Comparison of ENCODE assay signal across 8 cellular contexts in the genomic region with DNA sequence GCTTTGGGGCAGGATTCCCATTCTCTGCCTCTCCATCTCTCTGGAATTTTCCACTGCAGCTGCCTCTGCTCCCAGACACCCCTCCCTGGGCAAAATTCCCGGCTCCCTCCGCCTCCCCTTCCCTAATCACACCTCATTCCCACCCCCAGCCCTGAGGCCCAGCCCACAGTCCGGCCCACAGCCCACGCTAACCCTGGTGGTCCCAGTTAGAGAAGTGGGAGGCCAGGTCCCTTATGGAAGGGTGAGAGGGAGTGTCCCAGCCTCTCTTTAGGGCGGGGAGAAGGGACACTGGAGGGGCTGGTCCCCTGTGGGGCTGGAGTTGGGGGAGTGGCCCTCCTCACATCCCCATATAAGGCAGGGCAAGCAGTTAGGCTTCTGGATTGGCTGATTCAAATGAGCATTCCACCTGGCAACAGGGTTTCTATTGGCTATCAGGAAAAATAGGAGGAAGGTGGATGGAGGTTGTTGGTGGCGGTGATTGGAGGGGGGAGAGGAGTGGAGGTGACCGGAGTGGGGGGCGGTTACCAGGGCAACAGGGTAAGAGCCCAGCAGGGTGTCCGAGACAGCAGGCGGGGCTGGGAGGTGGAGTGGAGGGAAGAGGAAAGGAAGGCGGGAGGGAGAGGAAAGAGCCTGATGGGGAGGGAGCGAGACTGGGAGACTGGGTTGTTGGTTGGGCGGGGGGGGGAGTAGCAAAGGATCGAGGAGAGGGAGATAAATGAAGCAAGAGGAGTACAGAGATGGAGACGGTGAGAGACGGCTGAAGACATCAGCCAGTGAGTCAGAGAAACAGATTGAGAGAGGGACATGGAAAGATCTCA. TPM values are rescaled to one million over a fixed set of nuclear protein-coding genes. Genes with fewer than 3 reads are reported as not detected.
A peak's percentile ranks its signal among the peaks of the same experiment; 100 is the strongest.
DNase-seq lines count a peak whose midpoint lies in the region; ATAC-seq and TF ChIP-seq lines count a peak whose summit lies in the region.

No MANE protein-coding gene starts in this region.

- peaks cover 42% of the 10 kb centered on the region for H3K4me1 Mint-ChIP-seq in activated CD4-positive, alpha-beta memory T cell treated with anti-CD3 and anti-CD28 coated beads, Interleukin-2, amount 10 ng/mL, durations not matched to agents 7 days and 5 days

- H3K27me3 ChIP-seq in esophagus squamous epithelium (no peaks in the 10 kb centered on the region), tibial artery (no peaks in the 10 kb centered on the region)

- peaks cover 3% of the 10 kb centered on the region for H3K36me3 Mint-ChIP-seq in activated CD4-positive, alpha-beta memory T cell treated with anti-CD3 and anti-CD28 coated beads, Interleukin-2, amount 10 ng/mL, durations not matched to agents 7 days and 5 days (ENCODE audit: low read depth)

- peak in 1 of 4 donors; percentile 5 for TF ChIP-seq POLR2A in esophagus squamous epithelium (IDR thresholded peaks at IDR 0.05)

- peak overlapping the region; percentile 38 for H3K4me3 Mint-ChIP-seq in activated CD4-positive, alpha-beta memory T cell treated with anti-CD3 and anti-CD28 coated beads, Interleukin-2, amount 10 ng/mL, durations not matched to agents 7 days and 5 days

- H3K27me3 Mint-ChIP-seq in activated CD4-positive, alpha-beta memory T cell treated with anti-CD3 and anti-CD28 coated beads, Interleukin-2, amount 10 ng/mL, durations not matched to agents 7 days and 5 days, result peaks cover 46% of the 10 kb centered on the region

- H3K27ac Mint-ChIP-seq in activated CD4-positive, alpha-beta memory T cell treated with anti-CD3 and anti-CD28 coated beads, Interleukin-2, amount 10 ng/mL, durations not matched to agents 7 days and 5 days, result no peak overlapping the region

- H3K27ac ChIP-seq in esophagus squamous epithelium, result peak overlapping the region; percentile 95 to 99 (median 98)
- peak overlapping the region; percentile 85 to 97 for H3K27ac ChIP-seq in tibial artery

- 1 to 6% methylated on average over 9 to 13 of the region's 16 CpGs for WGBS in esophagus squamous epithelium, 2 donors

- H3K9me3 Mint-ChIP-seq in activated CD4-positive, alpha-beta memory T cell treated with anti-CD3 and anti-CD28 coated beads, Interleukin-2, amount 10 ng/mL, durations not matched to agents 7 days and 5 days, result no peaks in the 10 kb centered on the region

- DNase-seq in DMS 273 (lab: John Stamatoyannopoulos, UW; ENCODE audit: unreplicated experiment) (peak; percentile 97), NCI-H510A treated with DMSO at 0.1 percent for 48 hours (lab: John Stamatoyannopoulos, UW) (peak; percentile 94), esophagus squamous epithelium (lab: John Stamatoyannopoulos, UW) (no peak), mucosa of gallbladder (ENCODE audit: low spot score) (peak; percentile 93), tibial artery (peak; percentile 96 to 99)
- peak; percentile 71 for DNase-seq in activated CD4-positive, alpha-beta memory T cell treated with anti-CD3 and anti-CD28 coated beads, Interleukin-2, amount 10 ng/mL, durations not matched to agents 7 days and 5 days

- CTCF ChIA-PET in activated CD4-positive, alpha-beta memory T cell treated with anti-CD3 and anti-CD28 coated beads, Interleukin-2, amount 10 ng/mL, durations not matched to agents 7 days and 5 days (lab: Charles Lee), result interaction anchor here (3.8 kb wide), 1 partner anchor 17 kb away, joined by 64 read pairs; no protein-coding TSS in a partner anchor

- no peaks in the 10 kb centered on the region for H3K9me3 ChIP-seq in esophagus squamous epithelium
- H3K9me3 ChIP-seq in tibial artery, result no peaks in the 10 kb centered on the region

- H3K4me1 ChIP-seq in esophagus squamous epithelium (peaks cover 29 to 57% (median 36%) of the 10 kb centered on the region in 3 donors), tibial artery (peaks cover 0 to 42% (median 30%) of the 10 kb centered on the region in 4 donors)

- intact Hi-C loops in esophagus squamous epithelium (cut with DNase I) (no loop called here), tibial artery (cut with DNase I; ENCODE audit: low total_unique reads) (no loop called here)

- H3K36me3 ChIP-seq in esophagus squamous epithelium (no peaks in the 10 kb centered on the region), tibial artery (peaks cover 0 to 3% (median 1%) of the 10 kb centered on the region in 3 donors)

- POLR2A ChIA-PET in activated CD4-positive, alpha-beta memory T cell treated with anti-CD3 and anti-CD28 coated beads, Interleukin-2, amount 10 ng/mL, durations not matched to agents 7 days and 5 days (lab: Charles Lee), result interaction anchor here (0.8 to 8.4 kb wide), 5 partner anchors 11 to 28 kb away, joined by 4 to 73 read pairs (median 15); a partner anchor contains a TSS

- TF ChIP-seq CTCF in esophagus squamous epithelium (IDR thresholded peaks at IDR 0.05) (no peak), tibial artery (IDR thresholded peaks at IDR 0.05) (no peak)

- peak; percentile 84 for ATAC-seq in GM19452 (IDR thresholded peaks at IDR 0.05; ENCODE audit: unreplicated experiment)
- peak; percentile 72 for ATAC-seq in HG03469 (IDR thresholded peaks at IDR 0.05; ENCODE audit: unreplicated experiment)

- peak overlapping the region; percentile 15 to 85 (median 66) for H3K4me3 ChIP-seq in esophagus squamous epithelium
- peak overlapping the region; percentile 85 to 93 for H3K4me3 ChIP-seq in tibial artery

RNA-seq across cellular contexts. Expression of a gene that starts 1.9 kb away (rescaled TPM):
- 10 to 100 TPM; 47.0 to 49.6 TPM for total RNA-seq in activated CD4-positive, alpha-beta memory T cell treated with anti-CD3 and anti-CD28 coated beads, Interleukin-2, amount 10 ng/mL, durations not matched to agents 7 days and 5 days
- total RNA-seq in esophagus squamous epithelium (100 to 1,000 TPM in 3 of 4 donors, 10 to 100 TPM in 1; 78.2 to 149 (median 123) TPM), mucosa of gallbladder (293 TPM)

RNA-seq across cellular contexts. Expression of a gene that starts 8.1 kb away (rescaled TPM):
- 10 to 100 TPM; 91.9 TPM for total RNA-seq in activated CD4-positive, alpha-beta memory T cell treated with anti-CD3 and anti-CD28 coated beads, Interleukin-2, amount 10 ng/mL, durations not matched to agents 7 days and 5 days
- under 1 TPM in 3 of 4 donors, not detected in 1; 0.35 to 0.76 (median 0.50) TPM for total RNA-seq in esophagus squamous epithelium
- 1.4 TPM for total RNA-seq in mucosa of gallbladder

RNA-seq across cellular contexts. Expression of a gene that starts 11.3 kb away (rescaled TPM):
- 100 to 1,000 TPM; 101 to 108 TPM for total RNA-seq in activated CD4-positive, alpha-beta memory T cell treated with anti-CD3 and anti-CD28 coated beads, Interleukin-2, amount 10 ng/mL, durations not matched to agents 7 days and 5 days
- 100 to 1,000 TPM; 158 to 170 (median 162) TPM for total RNA-seq in esophagus squamous epithelium
- 175 TPM for total RNA-seq in mucosa of gallbladder

RNA-seq across cellular contexts. Expression of a gene that starts 25.1 kb away (rescaled TPM):
- 100 to 1,000 TPM; 324 to 327 TPM for total RNA-seq in activated CD4-positive, alpha-beta memory T cell treated with anti-CD3 and anti-CD28 coated beads, Interleukin-2, amount 10 ng/mL, durations not matched to agents 7 days and 5 days
- total RNA-seq in esophagus squamous epithelium (10 to 100 TPM in 1 of 4 donors, 1 to 10 TPM in 3; 1.2 to 11.8 (median 5.0) TPM), mucosa of gallbladder (32.1 TPM)

RNA-seq across cellular contexts. Expression of a gene that starts 40.4 kb away (rescaled TPM):
- total RNA-seq in activated CD4-positive, alpha-beta memory T cell treated with anti-CD3 and anti-CD28 coated beads, Interleukin-2, amount 10 ng/mL, durations not matched to agents 7 days and 5 days, result 10 to 100 TPM; 28.4 to 29.0 TPM
- total RNA-seq in esophagus squamous epithelium (10 to 100 TPM; 39.6 to 57.5 (median 49.1) TPM), mucosa of gallbladder (61.4 TPM)

Comparison
In these comparisons a context has a peak if more than half of its experiments do, and no peak if none do; other contexts are left out.
1. RNA of a gene that starts 8.1 kb away (total RNA-seq): 91.9 TPM in activated CD4-positive, alpha-beta memory T cell treated with anti-CD3 and anti-CD28 coated beads, Interleukin-2, amount 10 ng/mL, durations not matched to agents 7 days and 5 days; 1.4 TPM in mucosa of gallbladder (single experiment) and 0.35 to 0.76 TPM in esophagus squamous epithelium; every median in the first group is over 10 times any median in the second.